12 cellular contexts compared by ENCODE assay signal in genomic region chr5:23352437-23352836, GRCh38.
DNase-seq lines count a peak whose midpoint lies in the region; ATAC-seq, FAIRE-seq and TF ChIP-seq lines count a peak whose summit lies in the region.
"Had no signal": no experiment of that assay in that cellular context is flagged by ENCODE, and none has a peak within 500 bp of the region (broad histone marks: within the 10 kb centered on the region; RNA-seq: fewer than 3 reads in every experiment).

No MANE protein-coding gene starts in this region.

- H3K4me1 ChIP-seq in kidney (ENCODE audit: control insufficient read depth in 1 of 2, insufficient read depth in 1 of 2, low read depth in 1 of 2, low read length in 2 of 2) = no peaks in the 10 kb centered on the region
- H3K4me1 ChIP-seq: spleen had no signal

- H3K9ac ChIP-seq in kidney (ENCODE audit: low read length in 2 of 2) = no peak overlapping the region

- H3K36me3 ChIP-seq in kidney (ENCODE audit: control insufficient read depth in 1 of 2, insufficient read depth in 2 of 2, low read length in 2 of 2) = no peaks in the 10 kb centered on the region
- H3K36me3 ChIP-seq: spleen had no signal

- no peaks in the 10 kb centered on the region for H3K9me3 ChIP-seq in kidney (ENCODE audit: control insufficient read depth in 1 of 2, low read length in 2 of 2)

- TF ChIP-seq CTCF in kidney (IDR thresholded peaks at IDR 0.05; ENCODE audit: borderline replicate concordance, extremely low read depth, insufficient read depth) = peak; percentile 56

- DNase-seq in Daoy (ENCODE audit: low read depth) = peak; percentile 2
- DNase-seq in MV-4-11 (lab: John Stamatoyannopoulos, UW) = peak; percentile 78
- DNase-seq in SW480 (ENCODE audit: low spot score) = peak; percentile 23
- no peak for DNase-seq in kidney
- DNase-seq in HuH-7.5 (ENCODE audit: low spot score) = no peak
- DNase-seq in stimulated activated CD8-positive, alpha-beta memory T cell treated with anti-CD3 and anti-CD28 coated beads, Interleukin-4, amount 100 ng/mL, for 48 hours = no peak
- no peak for DNase-seq in hippocampal formation (lab: John Stamatoyannopoulos, UW)
- DNase-seq: DND-41, HFFc6, spleen had no signal

- intact Hi-C loops in kidney (cut with DNase I) = no loop called here

- no peak for FAIRE-seq in kidney (lab: Jason Lieb, UNC)

- H3K4me3 ChIP-seq in kidney (ENCODE audit: low read length in 2 of 2) = no peak overlapping the region
- H3K4me3 ChIP-seq: SK-N-MC, spleen had no signal

- no peak for ATAC-seq in GM21381 (IDR thresholded peaks at IDR 0.05; ENCODE audit: unreplicated experiment)

- H3K27ac ChIP-seq in kidney (ENCODE audit: low read depth in 2 of 2, low read length in 2 of 2) = no peak overlapping the region
- H3K27ac ChIP-seq: SK-N-MC, spleen had no signal

Comparison
In these comparisons a context has a peak if more than half of its experiments do, and no peak if none do; other contexts are left out.
1. DNase-seq: peak in Daoy (single experiment), MV-4-11 (single experiment) and SW480 (single experiment); none in kidney (single experiment), HuH-7.5 (single experiment), stimulated activated CD8-positive, alpha-beta memory T cell treated with anti-CD3 and anti-CD28 coated beads, Interleukin-4, amount 100 ng/mL, for 48 hours (single experiment) and hippocampal formation (0 of 2).